8 cellular contexts compared by ENCODE assay signal in genomic region chr15:34987623-34987981, GRCh38. TPM values are rescaled to one million over a fixed set of nuclear protein-coding genes. Genes with fewer than 3 reads are reported as not detected.
DNase-seq lines count a peak whose midpoint lies in the region; ATAC-seq lines count a peak whose summit lies in the region.

No MANE protein-coding gene starts in this region.

- ATAC-seq in activated T-helper 17 cell treated with anti-CD3 and anti-CD28 coated beads, Interleukin-2, amount 50 U/mL, for 72 hours (replicated peaks) = no peak
- no peak for ATAC-seq in HG03571 (IDR thresholded peaks at IDR 0.05; ENCODE audit: unreplicated experiment)
- no peak for ATAC-seq in HG03135 (IDR thresholded peaks at IDR 0.05; ENCODE audit: unreplicated experiment)

- no peaks in the 10 kb centered on the region for H3K27me3 Mint-ChIP-seq in activated T-helper 17 cell treated with anti-CD3 and anti-CD28 coated beads, Interleukin-2, amount 50 U/mL, for 72 hours

- H3K9ac ChIP-seq in iPS-18a (ENCODE audit: low read length) (peak overlapping the region; percentile 97), stomach smooth muscle (ENCODE audit: low read length in 2 of 2) (peak overlapping the region; percentile 97 to 100)

- DNase-seq in stimulated activated CD4-positive, alpha-beta T cell treated with anti-CD3 and anti-CD28 coated beads, Interleukin-2, amount 100 ng/mL, for 24 hours = peak; percentile 7 to 22
- DNase-seq in stimulated activated CD4-positive, alpha-beta T cell treated with anti-CD3 and anti-CD28 coated beads, Interleukin-4, amount 100 ng/mL, for 24 hours = no peak
- DNase-seq in ecto neural progenitor cell (ENCODE audit: low spot score) = no peak

- H3K9me3 Mint-ChIP-seq in activated T-helper 17 cell treated with anti-CD3 and anti-CD28 coated beads, Interleukin-2, amount 50 U/mL, for 72 hours = no peaks in the 10 kb centered on the region

- peaks cover 7% of the 10 kb centered on the region for H3K4me1 Mint-ChIP-seq in activated T-helper 17 cell treated with anti-CD3 and anti-CD28 coated beads, Interleukin-2, amount 50 U/mL, for 72 hours

- H3K27me3 ChIP-seq in iPS-18a (ENCODE audit: control insufficient read depth, insufficient read depth, low read length) = no peaks in the 10 kb centered on the region
- H3K27me3 ChIP-seq in stomach smooth muscle (ENCODE audit: control insufficient read depth in 1 of 2, insufficient read depth in 2 of 2, low read length in 2 of 2) = no peaks in the 10 kb centered on the region

- H3K4me3 ChIP-seq in iPS-18a (ENCODE audit: low read length) (peak overlapping the region; percentile 95), stomach smooth muscle (ENCODE audit: low read length in 2 of 2) (peak overlapping the region; percentile 86 to 100)

- H3K36me3 ChIP-seq in iPS-18a (ENCODE audit: control insufficient read depth, low read depth, low read length) = peaks cover 21% of the 10 kb centered on the region
- peaks cover 2 to 4% of the 10 kb centered on the region in 2 donors for H3K36me3 ChIP-seq in stomach smooth muscle (ENCODE audit: control insufficient read depth in 2 of 2, insufficient read depth in 2 of 2, low read length in 2 of 2)

- H3K27ac Mint-ChIP-seq in activated T-helper 17 cell treated with anti-CD3 and anti-CD28 coated beads, Interleukin-2, amount 50 U/mL, for 72 hours = peak overlapping the region; percentile 99

- H3K4me3 Mint-ChIP-seq in activated T-helper 17 cell treated with anti-CD3 and anti-CD28 coated beads, Interleukin-2, amount 50 U/mL, for 72 hours = peak overlapping the region; percentile 85

- H3K27ac ChIP-seq in iPS-18a (ENCODE audit: low read length) (peak overlapping the region; percentile 92), stomach smooth muscle (ENCODE audit: low read length) (peak overlapping the region; percentile 99)

- H3K9me3 ChIP-seq in iPS-18a (ENCODE audit: control insufficient read depth, low read depth, low read length) = no peaks in the 10 kb centered on the region
- H3K9me3 ChIP-seq in stomach smooth muscle (ENCODE audit: control insufficient read depth in 2 of 2, low read length in 2 of 2) = no peaks in the 10 kb centered on the region

- H3K4me1 ChIP-seq in iPS-18a (ENCODE audit: control insufficient read depth, low read depth, low read length) (peaks cover 10% of the 10 kb centered on the region), stomach smooth muscle (ENCODE audit: control insufficient read depth, insufficient read depth, low read length) (peaks cover 9% of the 10 kb centered on the region)

- H3K36me3 Mint-ChIP-seq in activated T-helper 17 cell treated with anti-CD3 and anti-CD28 coated beads, Interleukin-2, amount 50 U/mL, for 72 hours (ENCODE audit: low read depth) = peaks cover 49% of the 10 kb centered on the region

RNA-seq across cellular contexts. Expression of gene ZNF770, which starts 0.5 kb away (rescaled TPM):
- 10 to 100 TPM; 44.6 to 59.4 TPM for total RNA-seq in activated T-helper 17 cell treated with anti-CD3 and anti-CD28 coated beads, Interleukin-2, amount 50 U/mL, for 72 hours

RNA-seq across cellular contexts. Expression of gene AQR, which starts 18.1 kb away (rescaled TPM):
- 10 to 100 TPM; 37.6 to 39.4 TPM for total RNA-seq in activated T-helper 17 cell treated with anti-CD3 and anti-CD28 coated beads, Interleukin-2, amount 50 U/mL, for 72 hours

Comparison
In these comparisons a context has a peak if more than half of its experiments do, and no peak if none do; other contexts are left out.
1. DNase-seq: peak in stimulated activated CD4-positive, alpha-beta T cell treated with anti-CD3 and anti-CD28 coated beads, Interleukin-2, amount 100 ng/mL, for 24 hours (2 of 2); none in stimulated activated CD4-positive, alpha-beta T cell treated with anti-CD3 and anti-CD28 coated beads, Interleukin-4, amount 100 ng/mL, for 24 hours (single experiment) and ecto neural progenitor cell (single experiment).